Comparison of ENCODE assay signal across 18 cellular contexts in genomic region chr12:104291867-104292524, GRCh38. TPM values are rescaled to one million over a fixed set of nuclear protein-coding genes. Genes with fewer than 3 reads are reported as not detected.
DNase-seq lines count a peak whose midpoint lies in the region; ATAC-seq, FAIRE-seq and TF ChIP-seq lines count a peak whose summit lies in the region.
"Had no signal": no experiment of that assay in that cellular context is flagged by ENCODE, and none has a peak within 500 bp of the region (broad histone marks: within the 10 kb centered on the region; RNA-seq: fewer than 3 reads in every experiment).

No MANE protein-coding gene starts in this region.

- no peaks in the 10 kb centered on the region for H3K9me2 ChIP-seq in PC-3 (replicated peaks; ENCODE audit: low read length)

- dilution Hi-C loops in keratinocyte (cut with MboI; ENCODE audit: extremely low pct_ligation_motif_present, low sequenced_read_pairs): no loop called here

- ATAC-seq in PC-3 (no peak), heart left ventricle (no peak)
- ATAC-seq: activated CD8-positive, alpha-beta memory T cell treated with anti-CD3 and anti-CD28 coated beads, Interleukin-2, amount 10 ng/mL, durations not matched to agents 7 days and 5 days; natural killer cell treated with Interleukin-12 subunit alpha and Interleukin-12 subunit beta and Interleukin-15 and Interleukin-18, amount 100 ng/mL, for 72 hours; right cardiac atrium had no signal

- intact Hi-C loops in PC-3 (cut with micrococcal nuclease): no loop called here
- intact Hi-C loops in heart left ventricle (cut with DNase I): no loop called here

- H3K9me1 ChIP-seq in keratinocyte (ENCODE audit: control insufficient read depth, extremely low read depth, insufficient read depth, low read length): no peaks in the 10 kb centered on the region

- POLR2A ChIA-PET in AG04449 (lab: Yijun Ruan, JAX): interaction anchor here (0.8 kb wide), 1 partner anchor 73 kb away, joined by 3 read pairs; no protein-coding TSS in a partner anchor
- POLR2A ChIA-PET in PC-3 (lab: Charles Lee; ENCODE audit: unreplicated experiment): no interaction called here

- H3K9ac ChIP-seq in PC-3 (ENCODE audit: low read length) (no peak overlapping the region), keratinocyte (ENCODE audit: control insufficient read depth, extremely low read depth, insufficient read depth, low read length) (peak overlapping the region; percentile 37)

- no peaks in the 10 kb centered on the region for H3K9me3 ChIP-seq in PC-3 (ENCODE audit: low read length)
- H3K9me3 ChIP-seq in keratinocyte (ENCODE audit: control insufficient read depth, low read depth, low read length): no peaks in the 10 kb centered on the region
- no peaks in the 10 kb centered on the region for H3K9me3 ChIP-seq in heart left ventricle
- H3K9me3 ChIP-seq: thyroid gland had no signal

- TF ChIP-seq CTCF in AG04449 (IDR thresholded peaks at IDR 0.05; ENCODE audit: insufficient read depth, low read length, missing control alignments): no peak
- TF ChIP-seq CTCF in PC-3 (conservative IDR thresholded peaks at IDR 0.05; ENCODE audit: low read depth, low read length): no peak
- TF ChIP-seq CTCF in keratinocyte (optimal IDR thresholded peaks at IDR 0.05 in 1 of 3, IDR thresholded peaks at IDR 0.05 in 1 of 3, conservative IDR thresholded peaks at IDR 0.05 in 1 of 3; ENCODE audit: extremely low read depth in 1 of 3, insufficient read depth in 2 of 3, low read length in 3 of 3): no peak
- TF ChIP-seq CTCF in heart left ventricle (IDR thresholded peaks at IDR 0.05): no peak

- peaks cover 10% of the 10 kb centered on the region for H3K36me3 ChIP-seq in H7 (replicated peaks; ENCODE audit: control insufficient read depth, insufficient read depth, low read length)
- H3K36me3 ChIP-seq in PC-3 (ENCODE audit: low read depth, low read length): peaks cover 69% of the 10 kb centered on the region
- peaks cover 12 to 42% of the 10 kb centered on the region in 2 experiments for H3K36me3 ChIP-seq in keratinocyte (ENCODE audit: control insufficient read depth in 2 of 2, extremely low read depth in 1 of 2, insufficient read depth in 2 of 2, low read length in 2 of 2)
- peaks cover 0 to 64% (median 55%) of the 10 kb centered on the region in 9 donors for H3K36me3 ChIP-seq in heart left ventricle

- no peak for TF ChIP-seq POLR2A in heart left ventricle (IDR thresholded peaks at IDR 0.05)

- 74 to 79% (median 76%) methylated on average over 5 of the region's 5 CpGs for WGBS in heart left ventricle, 4 donors

- H3K27me3 ChIP-seq in H7 (ENCODE audit: control insufficient read depth, insufficient read depth, low read length) (no peaks in the 10 kb centered on the region), PC-3 (ENCODE audit: low read length) (no peaks in the 10 kb centered on the region), keratinocyte (ENCODE audit: control insufficient read depth, extremely low read depth, insufficient read depth, low read length) (no peaks in the 10 kb centered on the region), heart left ventricle (no peaks in the 10 kb centered on the region)
- H3K27me3 ChIP-seq: thyroid gland had no signal

- H2AFZ ChIP-seq in PC-3 (ENCODE audit: low read length): no peak overlapping the region
- H2AFZ ChIP-seq in keratinocyte (ENCODE audit: control insufficient read depth, low read length): no peak overlapping the region

- DNase-seq in AG04449 (ENCODE audit: low read depth, low spot score) (no peak), H7 (peak; percentile 60), PC-3 (peak; percentile 2), keratinocyte (ENCODE audit: low read depth, low spot score) (no peak), SW480 (ENCODE audit: low spot score) (no peak), T-helper 1 cell (no peak), heart left ventricle (no peak)
- DNase-seq in central memory CD4-positive, alpha-beta T cell: no peak
- DNase-seq: activated B cell treated with CpG ODN at 0.5 μM for 24 hours; activated CD8-positive, alpha-beta memory T cell treated with anti-CD3 and anti-CD28 coated beads, Interleukin-2, amount 10 ng/mL, durations not matched to agents 7 days and 5 days; DMS153; effector CD4-positive, alpha-beta T cell; KBM-7; right cardiac atrium; stimulated activated CD4-positive, alpha-beta T cell treated with anti-CD3 and anti-CD28 coated beads, Interleukin-1b, Interleukin-23, amount 100 ng/mL, for 48 hours; thyroid gland had no signal

- H3K79me2 ChIP-seq in PC-3 (ENCODE audit: low read length) (peaks cover 99% of the 10 kb centered on the region), keratinocyte (ENCODE audit: control insufficient read depth, insufficient read depth, low read length) (peaks cover 94% of the 10 kb centered on the region)

- peaks cover 77% of the 10 kb centered on the region for H4K20me1 ChIP-seq in PC-3 (ENCODE audit: low read length)
- peaks cover 28% of the 10 kb centered on the region for H4K20me1 ChIP-seq in keratinocyte (ENCODE audit: control insufficient read depth, extremely low read depth, insufficient read depth, low read length)

- H3K4me1 ChIP-seq in PC-3 (ENCODE audit: insufficient read depth, low read length): peaks cover 50% of the 10 kb centered on the region
- H3K4me1 ChIP-seq in keratinocyte (ENCODE audit: control insufficient read depth, extremely low read depth, insufficient read depth, low read length): peaks cover 42% of the 10 kb centered on the region
- peaks cover 0 to 69% (median 35%) of the 10 kb centered on the region in 12 donors for H3K4me1 ChIP-seq in heart left ventricle

- CTCF ChIA-PET in AG04449 (lab: Yijun Ruan, JAX): interaction anchor here (0.8 to 1.0 kb wide), 3 partner anchors 8 to 78 kb away, joined by 3 to 5 read pairs (median 4); partner anchors contain the start of gene TXNRD1
- CTCF ChIA-PET in PC-3 (lab: Charles Lee): interaction anchor here (0.5 kb wide), 1 partner anchor 14 kb away, joined by 3 read pairs; no protein-coding TSS in a partner anchor

- no peak overlapping the region for H3K27ac ChIP-seq in PC-3 (ENCODE audit: low read length)
- no peak overlapping the region for H3K27ac ChIP-seq in keratinocyte (ENCODE audit: control insufficient read depth, insufficient read depth, low read length)
- H3K27ac ChIP-seq in heart left ventricle: no peak overlapping the region
- H3K27ac ChIP-seq: thyroid gland had no signal

- no TSS peak for BruUV-seq in PC-3 (replicated peaks; lab: Mats Ljungman, UMichigan)

- no peak for FAIRE-seq in keratinocyte (lab: Jason Lieb, UNC)

- peak overlapping the region; percentile 15 for H3K4me3 ChIP-seq in AG04449 (ENCODE audit: low read depth, low read length)
- H3K4me3 ChIP-seq in H7 (ENCODE audit: insufficient read depth, low read depth, low read length): no peak overlapping the region
- no peak overlapping the region; the same call in 1 of the 2 replicates for H3K4me3 ChIP-seq in PC-3 (ENCODE audit: low read length)
- peak overlapping the region in 1 of 3 experiments; percentile 10 for H3K4me3 ChIP-seq in keratinocyte (ENCODE audit: control insufficient read depth in 2 of 3, extremely low read depth in 1 of 3, insufficient read depth in 2 of 3, low read depth in 1 of 3, low read length in 3 of 3)
- H3K4me3 ChIP-seq in heart left ventricle: no peak overlapping the region
- H3K4me3 ChIP-seq: lung, thyroid gland had no signal

- H3K4me2 ChIP-seq in PC-3 (ENCODE audit: low read length) (peak overlapping the region; percentile 27), keratinocyte (ENCODE audit: control insufficient read depth, extremely low read depth, insufficient read depth, low read depth, low read length) (peak overlapping the region; percentile 27)

- peaks cover 7% of the 10 kb centered on the region for H3F3A ChIP-seq in PC-3 (ENCODE audit: low read length, unreplicated experiment)

RNA-seq across cellular contexts. Expression of gene EID3, which starts 11.5 kb away (rescaled TPM):
- 1.3 and 3.1 TPM in 2 replicates for total RNA-seq in H7 (2014; rRNA removed; shearing (Covaris generic))
- total RNA-seq in PC-3 (2014; rRNA removed) (9.8 and 12.0 TPM in 2 replicates), heart left ventricle (1 to 10 TPM in 6 of 9 donors, under 1 TPM in 3; 0.44 to 4.0 (median 1.3) TPM)
- polyA plus RNA-seq in keratinocyte (0.75 to 1.8 TPM (median 1.2 TPM) in 3 replicates), heart left ventricle (1 to 10 TPM in 1 of 2 donors, under 1 TPM in 1; 0.55 to 1.6 TPM)
- polyA plus RNA-seq in keratinocyte (2011; ENCODE audit: low read depth): 2.0 TPM
- polyA plus RNA-seq in keratinocyte (2011; cell fraction: cytosol; rRNA removed): 0.53 and 0.94 TPM in 2 replicates
- 1.8 and 3.5 TPM in 2 replicates for polyA plus RNA-seq in keratinocyte (2011; cell fraction: nucleus; rRNA removed)
- 0.63 and 1.3 TPM in 2 replicates for polyA plus RNA-seq in keratinocyte (2012; ENCODE audit: low replicate concordance)
- 0.96 to 8.4 TPM (median 1.5 TPM) in 3 replicates for polyA minus RNA-seq in keratinocyte
- not detected for polyA minus RNA-seq in keratinocyte (2011; cell fraction: cytosol; rRNA and poly(A)+ RNA removed)
- 5.7 and 11.3 TPM in 2 replicates for polyA minus RNA-seq in keratinocyte (2011; cell fraction: nucleus; rRNA and poly(A)+ RNA removed)

Comparison
In these comparisons a context has a peak if more than half of its experiments do, and no peak if none do; other contexts are left out.
1. DNase-seq: peak in H7 (single experiment) and PC-3 (single experiment); none in AG04449 (single experiment), keratinocyte (single experiment), SW480 (single experiment), T-helper 1 cell (0 of 5), central memory CD4-positive, alpha-beta T cell (single experiment) and heart left ventricle (0 of 5).